21 cellular contexts compared by ENCODE assay signal in genomic region chr5:156259618-156260017, GRCh38.
DNase-seq lines count a peak whose midpoint lies in the region; ATAC-seq and TF ChIP-seq lines count a peak whose summit lies in the region.
"Had no signal": no experiment of that assay in that cellular context is flagged by ENCODE, and none has a peak within 500 bp of the region (broad histone marks: within the 10 kb centered on the region; RNA-seq: fewer than 3 reads in every experiment).

No MANE protein-coding gene starts in this region.

- H3K27ac ChIP-seq in heart left ventricle (no peak overlapping the region), WERI-Rb-1 (no peak overlapping the region)
- H3K27ac ChIP-seq: Peyer's patch had no signal

- 33 to 40% (median 38%) methylated on average over 5 of the region's 5 CpGs for WGBS in heart left ventricle, 4 donors

- H3K4me3 Mint-ChIP-seq in effector memory CD8-positive, alpha-beta T cell = no peak overlapping the region
- H3K4me3 Mint-ChIP-seq: CD8-positive, alpha-beta memory T cell; T-cell had no signal

- no peak overlapping the region for H3K4me3 ChIP-seq in heart left ventricle
- no peak overlapping the region for H3K4me3 ChIP-seq in WERI-Rb-1 (ENCODE audit: low read depth, low read length)
- H3K4me3 ChIP-seq: K562, Peyer's patch had no signal

- H3K36me3 ChIP-seq in heart left ventricle (no peaks in the 10 kb centered on the region), WERI-Rb-1 (no peaks in the 10 kb centered on the region)
- H3K36me3 ChIP-seq: Peyer's patch had no signal

- no peaks in the 10 kb centered on the region for H3K9me3 Mint-ChIP-seq in effector memory CD8-positive, alpha-beta T cell
- H3K9me3 Mint-ChIP-seq: T-cell had no signal

- no peak overlapping the region for H3K27ac Mint-ChIP-seq in effector memory CD8-positive, alpha-beta T cell
- H3K27ac Mint-ChIP-seq: CD8-positive, alpha-beta memory T cell; T-cell had no signal

- no peaks in the 10 kb centered on the region for H3K4me1 ChIP-seq in heart left ventricle
- H3K4me1 ChIP-seq: Peyer's patch had no signal

- H3K9me3 ChIP-seq in heart left ventricle = peaks cover 0 to 5% (median 0%) of the 10 kb centered on the region in 12 donors
- H3K9me3 ChIP-seq in WERI-Rb-1 (ENCODE audit: severe bottlenecking) = peaks cover 5% of the 10 kb centered on the region
- H3K9me3 ChIP-seq: Peyer's patch, SK-N-SH had no signal

- no peaks in the 10 kb centered on the region for H3K27me3 ChIP-seq in heart left ventricle
- no peaks in the 10 kb centered on the region for H3K27me3 ChIP-seq in WERI-Rb-1 (ENCODE audit: insufficient read depth, low read depth, severe bottlenecking)
- H3K27me3 ChIP-seq: Peyer's patch had no signal

- in situ Hi-C loops in GM13977 (cut with MboI; ENCODE audit: low pct_unique_long_range_greater_than_20kb, low sequenced_read_pairs, unreplicated experiment) = no loop called here

- H3K4me1 Mint-ChIP-seq in effector memory CD8-positive, alpha-beta T cell (ENCODE audit: low read depth in 2 of 2) = no peaks in the 10 kb centered on the region
- H3K4me1 Mint-ChIP-seq: CD8-positive, alpha-beta memory T cell; T-cell had no signal

- TF ChIP-seq CTCF in heart left ventricle (IDR thresholded peaks at IDR 0.05) = no peak
- TF ChIP-seq CTCF in WERI-Rb-1 (IDR thresholded peaks at IDR 0.05; ENCODE audit: low read depth, low read length) = no peak
- TF ChIP-seq CTCF in GM13977 (IDR thresholded peaks at IDR 0.05; ENCODE audit: extremely low read depth, insufficient read depth, missing control alignments) = no peak

- H3K27me3 Mint-ChIP-seq in effector memory CD8-positive, alpha-beta T cell = no peaks in the 10 kb centered on the region

- TF ChIP-seq POLR2A in heart left ventricle (IDR thresholded peaks at IDR 0.05) = no peak

- ATAC-seq in heart left ventricle = peak; percentile 51 to 65 (median 57)
- no peak for ATAC-seq in effector memory CD8-positive, alpha-beta T cell (replicated peaks)
- ATAC-seq: K562, Right ventricle myocardium inferior, T-cell had no signal

- H3K36me3 Mint-ChIP-seq in effector memory CD8-positive, alpha-beta T cell (ENCODE audit: insufficient read depth) = no peaks in the 10 kb centered on the region
- H3K36me3 Mint-ChIP-seq: CD8-positive, alpha-beta memory T cell; T-cell had no signal

- no peak for DNase-seq in heart left ventricle
- DNase-seq in cardiac septum (ENCODE audit: low spot score) = no peak
- peak; percentile 69 to 93 for DNase-seq in NCI-H524 (lab: John Stamatoyannopoulos, UW)
- DNase-seq in WERI-Rb-1 = peak; percentile 25
- DNase-seq in effector memory CD8-positive, alpha-beta T cell = no peak
- no peak for DNase-seq in GM13977 (ENCODE audit: low spot score)
- DNase-seq in NCI-H226 = no peak
- DNase-seq: C1 segment of cervical spinal cord; CD8-positive, alpha-beta memory T cell; GDM1; NCI-H1092 treated with DMSO at 0.1 percent for 48 hours; NCI-H146; NCI-H2029 treated with DMSO at 0.1 percent for 48 hours; NCI-H2227 treated with DMSO at 0.1 percent for 48 hours; NCI-H526; NK-92 treated with Interleukin-12 subunit alpha and Interleukin-12 subunit beta, amount 100 ng/mL, for 24 hours; Peyer's patch; SK-N-SH; T-cell had no signal

- intact Hi-C loops in heart left ventricle (cut with DNase I) = no loop called here
- intact Hi-C loops in cardiac septum (cut with DNase I) = no loop called here

Comparison
In these comparisons a context has a peak if more than half of its experiments do, and no peak if none do; other contexts are left out.
1. DNase-seq: peak in NCI-H524 (2 of 2) and WERI-Rb-1 (single experiment); none in heart left ventricle (0 of 5), cardiac septum (single experiment), effector memory CD8-positive, alpha-beta T cell (0 of 3), GM13977 (single experiment) and NCI-H226 (single experiment).